22 cellular contexts compared by ENCODE assay signal in the genomic region with DNA sequence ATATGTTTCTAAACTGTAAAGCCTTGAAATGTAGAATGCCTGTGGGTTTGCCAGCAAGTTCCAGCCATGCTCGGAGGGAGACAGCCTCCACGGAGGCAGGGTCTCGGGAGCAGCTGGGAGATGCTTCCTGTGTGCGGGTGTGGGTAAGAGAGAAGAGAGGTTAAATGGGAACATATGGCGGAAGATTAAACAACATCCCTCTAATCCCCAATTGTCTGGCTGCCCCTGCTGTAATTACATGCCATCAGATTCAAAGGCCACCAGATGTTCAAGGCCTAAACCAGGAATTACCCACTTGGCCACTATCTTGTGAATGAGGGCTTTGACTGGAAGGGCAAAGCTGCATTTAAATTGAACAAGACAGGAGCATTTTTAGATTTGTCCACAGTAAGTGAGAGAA.
"Had no signal": no experiment of that assay in that cellular context is flagged by ENCODE, and none has a peak within 500 bp of the region (broad histone marks: within the 10 kb centered on the region; RNA-seq: fewer than 3 reads in every experiment).

No MANE protein-coding gene starts in this region.

- H3K9me3 ChIP-seq: colonic mucosa, left lung, right atrium auricular region, suprapubic skin had no signal

- DNase-seq: activated CD4-positive, alpha-beta T cell treated with anti-CD3 and anti-CD28 coated beads, Interleukin-2, amount 10 ng/mL, durations not matched to agents 24 days and 14 days; activated CD8-positive, alpha-beta T cell treated with anti-CD3 and anti-CD28 coated beads, Interleukin-2, amount 10 ng/mL, durations not matched to agents 7 days and 5 days; activated naive CD4-positive, alpha-beta T cell treated with anti-CD3 and anti-CD28 coated beads for 36 hours; activated T-cell treated with anti-CD3 and anti-CD28 coated beads, Interleukin-2, amount 50 U/mL, for 24 hours; aorta; brain microvascular endothelial cell; colonic mucosa; erythroblast; foreskin melanocyte; left lung; mammary epithelial cell; stimulated activated naive CD8-positive, alpha-beta T cell treated with anti-CD3 and anti-CD28 coated beads, Interleukin-15, amount 100 ng/mL, for 72 hours; T1000 had no signal

- H3K4me3 ChIP-seq: colonic mucosa, left lung, right atrium auricular region, suprapubic skin had no signal

- H3K36me3 ChIP-seq: brain microvascular endothelial cell, colonic mucosa, left lung, right atrium auricular region, suprapubic skin had no signal

- H3K4me3 Mint-ChIP-seq: activated CD4-positive, alpha-beta T cell treated with anti-CD3 and anti-CD28 coated beads, Interleukin-2, amount 10 ng/mL, durations not matched to agents 24 days and 14 days; activated CD8-positive, alpha-beta T cell treated with anti-CD3 and anti-CD28 coated beads, Interleukin-2, amount 10 ng/mL, durations not matched to agents 7 days and 5 days; activated naive CD4-positive, alpha-beta T cell treated with anti-CD3 and anti-CD28 coated beads for 36 hours; activated T-cell treated with anti-CD3 and anti-CD28 coated beads, Interleukin-2, amount 50 U/mL, for 24 hours; central memory CD8-positive, alpha-beta T cell; neural crest cell; stimulated activated naive CD8-positive, alpha-beta T cell treated with anti-CD3 and anti-CD28 coated beads, Interleukin-15, amount 100 ng/mL, for 72 hours; type B pancreatic cell had no signal

- H3K4me1 Mint-ChIP-seq: activated CD4-positive, alpha-beta T cell treated with anti-CD3 and anti-CD28 coated beads, Interleukin-2, amount 10 ng/mL, durations not matched to agents 24 days and 14 days; central memory CD8-positive, alpha-beta T cell; stimulated activated naive CD8-positive, alpha-beta T cell treated with anti-CD3 and anti-CD28 coated beads, Interleukin-15, amount 100 ng/mL, for 72 hours had no signal

- FAIRE-seq: endometrium, keratinocyte had no signal

- ATAC-seq: activated CD8-positive, alpha-beta T cell treated with anti-CD3 and anti-CD28 coated beads, Interleukin-2, amount 10 ng/mL, durations not matched to agents 7 days and 5 days; left lung; stimulated activated naive CD8-positive, alpha-beta T cell treated with anti-CD3 and anti-CD28 coated beads, Interleukin-15, amount 100 ng/mL, for 72 hours had no signal

- H3K27me3 ChIP-seq: brain microvascular endothelial cell, colonic mucosa, right atrium auricular region, suprapubic skin had no signal

- H3K27ac ChIP-seq: brain microvascular endothelial cell, colonic mucosa, left lung, right atrium auricular region, suprapubic skin had no signal

- H3K4me1 ChIP-seq: colonic mucosa, left lung, right atrium auricular region, suprapubic skin had no signal

- H3K27ac Mint-ChIP-seq: activated CD4-positive, alpha-beta T cell treated with anti-CD3 and anti-CD28 coated beads, Interleukin-2, amount 10 ng/mL, durations not matched to agents 24 days and 14 days; activated CD8-positive, alpha-beta T cell treated with anti-CD3 and anti-CD28 coated beads, Interleukin-2, amount 10 ng/mL, durations not matched to agents 7 days and 5 days; activated naive CD4-positive, alpha-beta T cell treated with anti-CD3 and anti-CD28 coated beads for 36 hours; activated T-cell treated with anti-CD3 and anti-CD28 coated beads, Interleukin-2, amount 50 U/mL, for 24 hours; activated T-helper 2 cell treated with anti-CD3 and anti-CD28 coated beads, Interferon-gamma antibody, Interleukin-2, Interleukin-4, amounts not matched to agents 10 μg/mL and 5 μg/mL and 100 μg/mL, durations not matched to agents 14 hours and 24 hours and 36 hours; progenitor cell of endocrine pancreas; type B pancreatic cell had no signal

- H3K9me3 Mint-ChIP-seq: activated CD4-positive, alpha-beta T cell treated with anti-CD3 and anti-CD28 coated beads, Interleukin-2, amount 10 ng/mL, durations not matched to agents 24 days and 14 days; activated naive CD4-positive, alpha-beta T cell treated with anti-CD3 and anti-CD28 coated beads for 36 hours; activated T-cell treated with anti-CD3 and anti-CD28 coated beads, Interleukin-2, amount 50 U/mL, for 24 hours; activated T-helper 2 cell treated with anti-CD3 and anti-CD28 coated beads, Interferon-gamma antibody, Interleukin-2, Interleukin-4, amounts not matched to agents 10 μg/mL and 5 μg/mL and 100 μg/mL, durations not matched to agents 14 hours and 24 hours and 36 hours; stimulated activated naive CD8-positive, alpha-beta T cell treated with anti-CD3 and anti-CD28 coated beads, Interleukin-15, amount 100 ng/mL, for 72 hours; type B pancreatic cell had no signal

- H3K36me3 Mint-ChIP-seq: type B pancreatic cell had no signal

- H3K27me3 Mint-ChIP-seq: activated CD4-positive, alpha-beta T cell treated with anti-CD3 and anti-CD28 coated beads, Interleukin-2, amount 10 ng/mL, durations not matched to agents 24 days and 14 days had no signal
